ENCODE assay signal across 17 cellular contexts in genomic region chr5:128494516-128494915, GRCh38. TPM values are rescaled to one million over a fixed set of nuclear protein-coding genes. Genes with fewer than 3 reads are reported as not detected.
A peak's percentile ranks its signal among the peaks of the same experiment; 100 is the strongest.
DNase-seq lines count a peak whose midpoint lies in the region; ATAC-seq and TF ChIP-seq lines count a peak whose summit lies in the region.
"Had no signal": no experiment of that assay in that cellular context is flagged by ENCODE, and none has a peak within 500 bp of the region (broad histone marks: within the 10 kb centered on the region; RNA-seq: fewer than 3 reads in every experiment).

No MANE protein-coding gene starts in this region.

- H3K36me3 Mint-ChIP-seq in Caco-2 (ENCODE audit: insufficient read depth, unreplicated experiment) = no peaks in the 10 kb centered on the region
- H3K36me3 Mint-ChIP-seq: naive B cell had no signal

- DNase-seq in Caco-2 (no peak), H7 (peak; percentile 27), iPS-NIHi7 (ENCODE audit: extremely low spot score) (peak; percentile 38), NCI-H1092 treated with DMSO at 0.1 percent for 48 hours (lab: John Stamatoyannopoulos, UW) (no peak)
- DNase-seq: activated T-cell treated with anti-CD3 and anti-CD28 coated beads for 4 hours; adrenal gland; effector CD4-positive, alpha-beta T cell; left colon; naive B cell; NCI-H1694 treated with DMSO at 0.1 percent for 48 hours; stomach had no signal

- peak; percentile 45; the same call in 1 of the 3 replicates for ATAC-seq in SK-N-SH treated with all-trans-retinoic acid at 6 μM for 48 hours
- ATAC-seq in GM18498 (IDR thresholded peaks at IDR 0.05; ENCODE audit: unreplicated experiment) = no peak
- ATAC-seq in HG02623 (IDR thresholded peaks at IDR 0.05; ENCODE audit: unreplicated experiment) = no peak
- ATAC-seq in GM21529 (IDR thresholded peaks at IDR 0.05; ENCODE audit: unreplicated experiment) = no peak
- ATAC-seq: left colon, sciatic nerve had no signal

- H3K27me3 ChIP-seq in Caco-2 (replicated peaks; ENCODE audit: control insufficient read depth, insufficient read depth, low read length) (no peaks in the 10 kb centered on the region), H7 (ENCODE audit: control insufficient read depth, insufficient read depth, low read length) (no peaks in the 10 kb centered on the region)
- H3K27me3 ChIP-seq: adrenal gland, BLaER1, stomach had no signal

- peak; percentile 26 to 35 for TF ChIP-seq CTCF in Caco-2 (IDR thresholded peaks at IDR 0.05; ENCODE audit: insufficient read depth in 1 of 2, low read depth in 1 of 2, low read length in 1 of 2, severe bottlenecking in 1 of 2, unreplicated experiment in 1 of 2)

- H3K4me3 ChIP-seq in Caco-2 (ENCODE audit: low read depth, low read length) (no peak overlapping the region), H7 (ENCODE audit: insufficient read depth, low read depth, low read length) (no peak overlapping the region)
- H3K4me3 ChIP-seq: adrenal gland, BLaER1, stomach had no signal

- H3K9me3 Mint-ChIP-seq in Caco-2 (ENCODE audit: unreplicated experiment) = peaks cover 12% of the 10 kb centered on the region

- H3K27ac Mint-ChIP-seq in Caco-2 (ENCODE audit: unreplicated experiment) = no peak overlapping the region
- H3K27ac Mint-ChIP-seq: naive B cell had no signal

- POLR2A ChIA-PET in Caco-2 (lab: Charles Lee) = no interaction called here

- no peaks in the 10 kb centered on the region for H3K4me1 ChIP-seq in Caco-2
- H3K4me1 ChIP-seq: adrenal gland, stomach had no signal

- no peaks in the 10 kb centered on the region; the same call in 1 of the 2 replicates for H3K9me3 ChIP-seq in Caco-2

- intact Hi-C loops in Caco-2 (cut with micrococcal nuclease; ENCODE audit: unreplicated experiment) = loop anchor here (1.0 kb wide), 1 partner anchor 281 kb away; no protein-coding TSS in a partner anchor

- H3K4me1 Mint-ChIP-seq in Caco-2 (ENCODE audit: low read depth, unreplicated experiment) = no peaks in the 10 kb centered on the region
- H3K4me1 Mint-ChIP-seq: naive B cell had no signal

- no TSS peak for BruUV-seq in Caco-2 (replicated peaks; lab: Mats Ljungman, UMichigan)

- CTCF ChIA-PET in Caco-2 (lab: Charles Lee) = no interaction called here

- no peaks in the 10 kb centered on the region for H3K27me3 Mint-ChIP-seq in Caco-2 (ENCODE audit: insufficient read depth, unreplicated experiment)
- H3K27me3 Mint-ChIP-seq: naive B cell had no signal

- no peak overlapping the region for H3K4me3 Mint-ChIP-seq in Caco-2 (ENCODE audit: unreplicated experiment)
- H3K4me3 Mint-ChIP-seq: naive B cell had no signal

- no peaks in the 10 kb centered on the region for H3K36me3 ChIP-seq in Caco-2 (ENCODE audit: control insufficient read depth, insufficient read depth, low read length)
- H3K36me3 ChIP-seq in H7 (replicated peaks; ENCODE audit: control insufficient read depth, insufficient read depth, low read length) = no peaks in the 10 kb centered on the region
- H3K36me3 ChIP-seq: adrenal gland, BLaER1, stomach had no signal

TF ChIP-seq in SK-N-SH treated with all-trans-retinoic acid at 6 μM for 48 hours, 23 proteins besides CTCF, POLR2A, EP300 and RAD21 (continues in another document):
- no peak for TF ChIP-seq POU6F1 (CRISPR knock-in tag; IDR thresholded peaks at IDR 0.05; ENCODE audit: borderline replicate concordance, low read depth)
- TF ChIP-seq ZNF70 (CRISPR knock-in tag; IDR thresholded peaks at IDR 0.05) = no peak
- TF ChIP-seq, protein P1, sequence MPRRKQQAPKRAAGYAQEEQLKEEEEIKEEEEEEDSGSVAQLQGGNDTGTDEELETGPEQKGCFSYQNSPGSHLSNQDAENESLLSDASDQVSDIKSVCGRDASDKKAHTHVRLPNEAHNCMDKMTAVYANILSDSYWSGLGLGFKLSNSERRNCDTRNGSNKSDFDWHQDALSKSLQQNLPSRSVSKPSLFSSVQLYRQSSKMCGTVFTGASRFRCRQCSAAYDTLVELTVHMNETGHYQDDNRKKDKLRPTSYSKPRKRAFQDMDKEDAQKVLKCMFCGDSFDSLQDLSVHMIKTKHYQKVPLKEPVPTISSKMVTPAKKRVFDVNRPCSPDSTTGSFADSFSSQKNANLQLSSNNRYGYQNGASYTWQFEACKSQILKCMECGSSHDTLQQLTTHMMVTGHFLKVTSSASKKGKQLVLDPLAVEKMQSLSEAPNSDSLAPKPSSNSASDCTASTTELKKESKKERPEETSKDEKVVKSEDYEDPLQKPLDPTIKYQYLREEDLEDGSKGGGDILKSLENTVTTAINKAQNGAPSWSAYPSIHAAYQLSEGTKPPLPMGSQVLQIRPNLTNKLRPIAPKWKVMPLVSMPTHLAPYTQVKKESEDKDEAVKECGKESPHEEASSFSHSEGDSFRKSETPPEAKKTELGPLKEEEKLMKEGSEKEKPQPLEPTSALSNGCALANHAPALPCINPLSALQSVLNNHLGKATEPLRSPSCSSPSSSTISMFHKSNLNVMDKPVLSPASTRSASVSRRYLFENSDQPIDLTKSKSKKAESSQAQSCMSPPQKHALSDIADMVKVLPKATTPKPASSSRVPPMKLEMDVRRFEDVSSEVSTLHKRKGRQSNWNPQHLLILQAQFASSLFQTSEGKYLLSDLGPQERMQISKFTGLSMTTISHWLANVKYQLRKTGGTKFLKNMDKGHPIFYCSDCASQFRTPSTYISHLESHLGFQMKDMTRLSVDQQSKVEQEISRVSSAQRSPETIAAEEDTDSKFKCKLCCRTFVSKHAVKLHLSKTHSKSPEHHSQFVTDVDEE (CRISPR knock-in tag; IDR thresholded peaks at IDR 0.05) = no peak
- TF ChIP-seq CSRNP3 (CRISPR knock-in tag; IDR thresholded peaks at IDR 0.05) = no peak
- no peak for TF ChIP-seq ARNTL (CRISPR knock-in tag; IDR thresholded peaks at IDR 0.05; ENCODE audit: borderline replicate concordance, low read depth)
- no peak for TF ChIP-seq ZNF8 (CRISPR knock-in tag; IDR thresholded peaks at IDR 0.05)
- no peak for TF ChIP-seq RARB (CRISPR knock-in tag; IDR thresholded peaks at IDR 0.05)
- no peak for TF ChIP-seq PPARA (CRISPR knock-in tag; IDR thresholded peaks at IDR 0.05; ENCODE audit: borderline replicate concordance)
- TF ChIP-seq ZNF565 (CRISPR knock-in tag; conservative IDR thresholded peaks at IDR 0.05; ENCODE audit: low read depth) = no peak
- TF ChIP-seq CREB5 (CRISPR knock-in tag; IDR thresholded peaks at IDR 0.05; ENCODE audit: low read depth) = no peak
- TF ChIP-seq, protein P2, sequence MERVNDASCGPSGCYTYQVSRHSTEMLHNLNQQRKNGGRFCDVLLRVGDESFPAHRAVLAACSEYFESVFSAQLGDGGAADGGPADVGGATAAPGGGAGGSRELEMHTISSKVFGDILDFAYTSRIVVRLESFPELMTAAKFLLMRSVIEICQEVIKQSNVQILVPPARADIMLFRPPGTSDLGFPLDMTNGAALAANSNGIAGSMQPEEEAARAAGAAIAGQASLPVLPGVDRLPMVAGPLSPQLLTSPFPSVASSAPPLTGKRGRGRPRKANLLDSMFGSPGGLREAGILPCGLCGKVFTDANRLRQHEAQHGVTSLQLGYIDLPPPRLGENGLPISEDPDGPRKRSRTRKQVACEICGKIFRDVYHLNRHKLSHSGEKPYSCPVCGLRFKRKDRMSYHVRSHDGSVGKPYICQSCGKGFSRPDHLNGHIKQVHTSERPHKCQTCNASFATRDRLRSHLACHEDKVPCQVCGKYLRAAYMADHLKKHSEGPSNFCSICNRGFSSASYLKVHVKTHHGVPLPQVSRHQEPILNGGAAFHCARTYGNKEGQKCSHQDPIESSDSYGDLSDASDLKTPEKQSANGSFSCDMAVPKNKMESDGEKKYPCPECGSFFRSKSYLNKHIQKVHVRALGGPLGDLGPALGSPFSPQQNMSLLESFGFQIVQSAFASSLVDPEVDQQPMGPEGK (CRISPR knock-in tag; IDR thresholded peaks at IDR 0.05; ENCODE audit: borderline replicate concordance) = no peak
- no peak for TF ChIP-seq CSDC2 (CRISPR knock-in tag; IDR thresholded peaks at IDR 0.05)
- TF ChIP-seq ZFP30 (CRISPR knock-in tag; IDR thresholded peaks at IDR 0.05) = no peak
- TF ChIP-seq OSR1 (CRISPR knock-in tag; IDR thresholded peaks at IDR 0.05) = no peak
- TF ChIP-seq ZFP3 (CRISPR knock-in tag; IDR thresholded peaks at IDR 0.05) = no peak

RNA-seq across cellular contexts. Expression of gene FBN2, which starts 43.5 kb away (rescaled TPM):
- 0.09 and 0.56 TPM in 2 replicates for total RNA-seq in Caco-2 (2022)
- total RNA-seq in H7 (2014; rRNA removed; shearing (Covaris generic)) = 22.6 and 29.2 TPM in 2 replicates

Comparison
In these comparisons a context has a peak if more than half of its experiments do, and no peak if none do; other contexts are left out.
1. DNase-seq: peak in H7 (single experiment) and iPS-NIHi7 (single experiment); none in Caco-2 (0 of 2) and NCI-H1092 treated with DMSO at 0.1 percent for 48 hours (single experiment).
2. RNA of gene FBN2, which starts 43.5 kb away (total RNA-seq): 22.6 to 29.2 TPM in H7; 0.09 to 0.56 TPM in Caco-2; every median in the first group is over 10 times any median in the second.